25 cellular contexts compared by ENCODE assay signal in genomic region chr12:22600226-22600625, GRCh38.
"Had no signal": no experiment of that assay in that cellular context is flagged by ENCODE, and none has a peak within 500 bp of the region (broad histone marks: within the 10 kb centered on the region; RNA-seq: fewer than 3 reads in every experiment).

No MANE protein-coding gene starts in this region.

- H3K27ac ChIP-seq: esophagus squamous epithelium, neural progenitor cell, parathyroid adenoma, right lobe of liver, suprapubic skin, transverse colon, vagina had no signal

- FAIRE-seq: keratinocyte had no signal

- H3K9me3 Mint-ChIP-seq: effector memory CD8-positive, alpha-beta T cell; stimulated activated naive CD8-positive, alpha-beta T cell treated with anti-CD3 and anti-CD28 coated beads, Interleukin-15, amount 100 ng/mL, for 72 hours had no signal

- DNase-seq: cortex of kidney; effector memory CD8-positive, alpha-beta T cell; erythroblast; esophagus squamous epithelium; foreskin melanocyte; mesenchymal stem cell; naive thymus-derived CD4-positive, alpha-beta T cell; retina; right lobe of liver; stimulated activated CD4-positive, alpha-beta T cell treated with anti-CD3 and anti-CD28 coated beads, Interleukin-12 subunit alpha, Interleukin-12 subunit beta, amount 100 ng/mL, for 4 hours; stimulated activated CD4-positive, alpha-beta T cell treated with anti-CD3 and anti-CD28 coated beads, Interleukin-1b, Interleukin-23, amount 100 ng/mL, for 48 hours; stimulated activated CD4-positive, alpha-beta T cell treated with anti-CD3 and anti-CD28 coated beads, Interleukin-4, amount 100 ng/mL, for 1 hour; stimulated activated CD8-positive, alpha-beta memory T cell treated with anti-CD3 and anti-CD28 coated beads, Interleukin-4, amount 100 ng/mL, for 48 hours; stimulated activated naive CD4-positive, alpha-beta T cell; stimulated activated naive CD8-positive, alpha-beta T cell treated with anti-CD3 and anti-CD28 coated beads, Interleukin-15, amount 100 ng/mL, for 72 hours; transverse colon had no signal

- H3K9me3 ChIP-seq: esophagus squamous epithelium, right lobe of liver, suprapubic skin, vagina had no signal

- H3K4me1 Mint-ChIP-seq: mesothelial cell of epicardium, neural progenitor cell had no signal

- H3K36me3 ChIP-seq: esophagus squamous epithelium, neural progenitor cell, right lobe of liver, suprapubic skin, transverse colon, vagina had no signal

- H3K4me3 Mint-ChIP-seq: effector memory CD8-positive, alpha-beta T cell; mesothelial cell of epicardium; naive thymus-derived CD4-positive, alpha-beta T cell; nephron; neural progenitor cell; stimulated activated naive CD8-positive, alpha-beta T cell treated with anti-CD3 and anti-CD28 coated beads, Interleukin-15, amount 100 ng/mL, for 72 hours had no signal

- H3K36me3 Mint-ChIP-seq: mesothelial cell of epicardium, neural progenitor cell had no signal

- H3K4me2 ChIP-seq: neural progenitor cell, smooth muscle cell had no signal

- H3K4me3 ChIP-seq: esophagus squamous epithelium, neural progenitor cell, right lobe of liver, smooth muscle cell, suprapubic skin, transverse colon, vagina had no signal

- H3K27ac Mint-ChIP-seq: effector memory CD8-positive, alpha-beta T cell; mesothelial cell of epicardium; naive thymus-derived CD4-positive, alpha-beta T cell; nephron; neural progenitor cell; stimulated activated naive CD8-positive, alpha-beta T cell treated with anti-CD3 and anti-CD28 coated beads, Interleukin-15, amount 100 ng/mL, for 72 hours had no signal

- H3K27me3 Mint-ChIP-seq: effector memory CD8-positive, alpha-beta T cell; stimulated activated naive CD8-positive, alpha-beta T cell treated with anti-CD3 and anti-CD28 coated beads, Interleukin-15, amount 100 ng/mL, for 72 hours had no signal

- H3K4me1 ChIP-seq: esophagus squamous epithelium, neural progenitor cell, parathyroid adenoma, suprapubic skin, transverse colon, vagina had no signal

- ATAC-seq: effector memory CD8-positive, alpha-beta T cell; left lobe of liver; naive thymus-derived CD4-positive, alpha-beta T cell; right lobe of liver; stimulated activated naive CD8-positive, alpha-beta T cell treated with anti-CD3 and anti-CD28 coated beads, Interleukin-15, amount 100 ng/mL, for 72 hours had no signal
